In genomic region chr12:20452496-20452895, GRCh38 we compare ENCODE assay signal across 1 cellular context.
TF ChIP-seq lines count a peak whose summit lies in the region.

No MANE protein-coding gene starts in this region.

TF ChIP-seq in HepG2, 621 proteins besides CTCF, POLR2A, EP300 and RAD21 (continued from another document):
- TF ChIP-seq AFF4 (CRISPR knock-in tag; IDR thresholded peaks at IDR 0.05) (no peak), ZNF839 (CRISPR knock-in tag; IDR thresholded peaks at IDR 0.05; ENCODE audit: borderline replicate concordance) (no peak), ZFP36 (IDR thresholded peaks at IDR 0.05; ENCODE audit: borderline replicate concordance, low read depth, low read length, partially characterized antibody) (no peak), IKZF5 (CRISPR knock-in tag; IDR thresholded peaks at IDR 0.05) (no peak)
